Comparison of ENCODE assay signal across 8 cellular contexts in genomic region chr11:107565955-107566501, GRCh38. TPM values are rescaled to one million over a fixed set of nuclear protein-coding genes. Genes with fewer than 3 reads are reported as not detected.
DNase-seq lines count a peak whose midpoint lies in the region; ATAC-seq, FAIRE-seq and TF ChIP-seq lines count a peak whose summit lies in the region.
"Not testable (repeated sequence)": the region's sequence is repeated elsewhere in the genome, so short reads cannot be mapped to it uniquely, and the experiment has no call there.

No MANE protein-coding gene starts in this region.

- TF ChIP-seq CTCF in AG09309 (IDR thresholded peaks at IDR 0.05; ENCODE audit: control insufficient read depth, insufficient read depth, low read depth, low read length, missing control alignments); astrocyte (IDR thresholded peaks at IDR 0.05; ENCODE audit: insufficient read depth, low read depth, low read length); fibroblast of lung (conservative IDR thresholded peaks at IDR 0.05 in 1 of 2, IDR thresholded peaks at IDR 0.05 in 1 of 2; ENCODE audit: low read depth in 1 of 2, low read length in 2 of 2); lung (IDR thresholded peaks at IDR 0.05; ENCODE audit: control extremely low read depth, extremely low read depth); gastrocnemius medialis (IDR thresholded peaks at IDR 0.05 in 4 of 5, conservative IDR thresholded peaks at IDR 0.05 in 1 of 5): not testable (repeated sequence)

- H3K27me3 ChIP-seq in HUES64 (ENCODE audit: insufficient read depth, low read length); astrocyte (ENCODE audit: insufficient read depth, low read length); fibroblast of lung (ENCODE audit: control insufficient read depth, insufficient read depth, low read length); lung (ENCODE audit: control insufficient read depth, insufficient read depth); gastrocnemius medialis: not testable (repeated sequence)

- not testable (repeated sequence) for TF ChIP-seq POLR2A in gastrocnemius medialis (IDR thresholded peaks at IDR 0.05)

- H3K9me3 ChIP-seq in HUES64 (ENCODE audit: insufficient read depth, low read depth, low read length); astrocyte (ENCODE audit: insufficient read depth, low read depth, low read length); fibroblast of lung (ENCODE audit: control insufficient read depth, insufficient read depth, low read depth, low read length); lung (ENCODE audit: control insufficient read depth in 2 of 2, insufficient read depth in 1 of 2, low read length in 1 of 2); gastrocnemius medialis: not testable (repeated sequence)

- H3K4me1 Mint-ChIP-seq in T-helper 1 cell treated with Interleukin-12 subunit alpha and Interleukin-12 subunit beta and Interleukin-4 antibody, amounts not matched to agents 30 μg/mL and 1 μg/mL, for 36 hours (ENCODE audit: low read depth): peaks cover 42% of the 10 kb centered on the region
- H3K4me1 Mint-ChIP-seq in astrocyte (ENCODE audit: low read depth, unreplicated experiment): peaks cover 26% of the 10 kb centered on the region

- H3K4me1 ChIP-seq in HUES64 (ENCODE audit: insufficient read depth, low read length) (peaks cover 22% of the 10 kb centered on the region), astrocyte (ENCODE audit: insufficient read depth, low read length) (peaks cover 36% of the 10 kb centered on the region), lung (ENCODE audit: control insufficient read depth in 2 of 2, insufficient read depth in 2 of 2, low read length in 2 of 2) (peaks cover 4 to 13% of the 10 kb centered on the region in 2 donors), gastrocnemius medialis (peaks cover 13 to 22% of the 10 kb centered on the region in 2 donors)
- not testable (repeated sequence) for H3K4me1 ChIP-seq in fibroblast of lung (ENCODE audit: control insufficient read depth, extremely low read depth, insufficient read depth, low read length)

- intact Hi-C loops in gastrocnemius medialis (cut with DNase I; ENCODE audit: low total_unique reads): loop anchor here (1.0 to 10.0 kb wide), 4 partner anchors 123 to 659 kb away; partner anchors contain the start of genes ATM and NPAT

- H3K9ac ChIP-seq in HUES64 (ENCODE audit: low read depth, low read length): peak overlapping the region; percentile 89
- peak overlapping the region; percentile 91 for H3K9ac ChIP-seq in astrocyte (ENCODE audit: low read length)
- not testable (repeated sequence) for H3K9ac ChIP-seq in fibroblast of lung (ENCODE audit: insufficient read depth, low read length)

- H3K36me3 Mint-ChIP-seq in T-helper 1 cell treated with Interleukin-12 subunit alpha and Interleukin-12 subunit beta and Interleukin-4 antibody, amounts not matched to agents 30 μg/mL and 1 μg/mL, for 36 hours (ENCODE audit: low read depth); astrocyte (ENCODE audit: low read depth, unreplicated experiment): not testable (repeated sequence)

- not testable (repeated sequence) for H4K20me1 ChIP-seq in astrocyte (ENCODE audit: insufficient read depth, low read length); fibroblast of lung (ENCODE audit: control insufficient read depth, extremely low read depth, insufficient read depth, low read length)

- peak overlapping the region; percentile 86 for H3K4me2 ChIP-seq in astrocyte (ENCODE audit: low read length)
- H3K4me2 ChIP-seq in fibroblast of lung (ENCODE audit: extremely low read depth, insufficient read depth, low read length): peak overlapping the region; percentile 67

- H3K9me3 Mint-ChIP-seq in T-helper 1 cell treated with Interleukin-12 subunit alpha and Interleukin-12 subunit beta and Interleukin-4 antibody, amounts not matched to agents 30 μg/mL and 1 μg/mL, for 36 hours; astrocyte (ENCODE audit: unreplicated experiment): not testable (repeated sequence)

- peaks cover 29% of the 10 kb centered on the region for H3K79me2 ChIP-seq in astrocyte (ENCODE audit: insufficient read depth, low read length)
- not testable (repeated sequence) for H3K79me2 ChIP-seq in fibroblast of lung (ENCODE audit: control insufficient read depth, insufficient read depth, low read length)

- DNase-seq in AG09309 (ENCODE audit: low read depth); lung (ENCODE audit: low spot score); gastrocnemius medialis: not testable (repeated sequence)
- peak; percentile 29 for DNase-seq in astrocyte (ENCODE audit: low read depth)
- DNase-seq in fibroblast of lung (ENCODE audit: low read depth in 2 of 2): peak in 1 of 2 donors; percentile 40

- not testable (repeated sequence) for H3K27me3 Mint-ChIP-seq in T-helper 1 cell treated with Interleukin-12 subunit alpha and Interleukin-12 subunit beta and Interleukin-4 antibody, amounts not matched to agents 30 μg/mL and 1 μg/mL, for 36 hours (ENCODE audit: low read depth); astrocyte (ENCODE audit: low read depth, unreplicated experiment)

- H3K4me3 ChIP-seq in AG09309 (ENCODE audit: control insufficient read depth, low read depth, low read length): peak overlapping the region; percentile 68
- H3K4me3 ChIP-seq in HUES64 (ENCODE audit: low read length): peak overlapping the region; percentile 97
- peak overlapping the region; percentile 99 for H3K4me3 ChIP-seq in astrocyte (ENCODE audit: insufficient read depth, low read depth, low read length)
- H3K4me3 ChIP-seq in fibroblast of lung (replicated peaks in 1 of 4; ENCODE audit: control extremely low read depth in 1 of 4, insufficient read depth in 1 of 4, low read depth in 3 of 4, low read length in 4 of 4): peak overlapping the region; percentile 53 to 93 (median 76)
- H3K4me3 ChIP-seq in lung: peak overlapping the region; percentile 91
- peak overlapping the region; percentile 73 to 92 (median 80) for H3K4me3 ChIP-seq in gastrocnemius medialis

- not testable (repeated sequence) for FAIRE-seq in astrocyte (lab: Jason Lieb, UNC)

- peak overlapping the region; percentile 98 for H3K27ac Mint-ChIP-seq in T-helper 1 cell treated with Interleukin-12 subunit alpha and Interleukin-12 subunit beta and Interleukin-4 antibody, amounts not matched to agents 30 μg/mL and 1 μg/mL, for 36 hours
- peak overlapping the region; percentile 38 for H3K27ac Mint-ChIP-seq in astrocyte (ENCODE audit: unreplicated experiment)

- ATAC-seq in GM19397 (IDR thresholded peaks at IDR 0.05; ENCODE audit: unreplicated experiment) (peak; percentile 2), lung (ENCODE audit: insufficient read depth, low FRiP score) (peak; percentile 2), gastrocnemius medialis (peak; percentile 41 to 57)

- 43% methylated on average over 8 of the region's 9 CpGs for WGBS in HUES64
- 63 to 65% methylated on average over 9 of the region's 9 CpGs for WGBS in lung, 2 donors

- peak overlapping the region; percentile 100 for H2AFZ ChIP-seq in astrocyte (ENCODE audit: low read depth, low read length)
- peak overlapping the region; percentile 46 for H2AFZ ChIP-seq in fibroblast of lung (ENCODE audit: low read length)

- in situ Hi-C loops in gastrocnemius medialis (cut with MboI; ENCODE audit: low sequenced_read_pairs in 4 of 4): not testable (repeated sequence)

- H3K27ac ChIP-seq in HUES64 (ENCODE audit: low read depth, low read length) (peak overlapping the region; percentile 75; the same call in 1 of the 2 replicates), astrocyte (ENCODE audit: low read depth, low read length) (peak overlapping the region; percentile 87), fibroblast of lung (ENCODE audit: insufficient read depth, low read length) (peak overlapping the region; percentile 73), lung (ENCODE audit: low read depth in 1 of 2, low read length in 1 of 2) (peak overlapping the region; percentile 73 to 92), gastrocnemius medialis (peak overlapping the region; percentile 86 to 89 (median 88))

- peak overlapping the region; percentile 98 for H3K4me3 Mint-ChIP-seq in T-helper 1 cell treated with Interleukin-12 subunit alpha and Interleukin-12 subunit beta and Interleukin-4 antibody, amounts not matched to agents 30 μg/mL and 1 μg/mL, for 36 hours
- H3K4me3 Mint-ChIP-seq in astrocyte (ENCODE audit: unreplicated experiment): peak overlapping the region; percentile 97

- not testable (repeated sequence) for H3K36me3 ChIP-seq in HUES64 (ENCODE audit: insufficient read depth, low read length); astrocyte (ENCODE audit: insufficient read depth, low read length); fibroblast of lung (ENCODE audit: control insufficient read depth, insufficient read depth, low read length); lung (ENCODE audit: control insufficient read depth in 2 of 2, insufficient read depth in 2 of 2, low read length in 2 of 2); gastrocnemius medialis

RNA-seq across cellular contexts. Expression of gene ALKBH8, which starts 0.5 kb away (rescaled TPM):
- 8.4 TPM for polyA plus RNA-seq in HUES64 (2013, experiment 1 of 2)
- 6.5 TPM for polyA plus RNA-seq in HUES64 (2013, experiment 2 of 2)
- total RNA-seq in astrocyte: 12.7 and 13.0 TPM in 2 replicates
- total RNA-seq in fibroblast of lung: 8.0 and 11.7 TPM in 2 replicates
- polyA plus RNA-seq in fibroblast of lung: 8.3 and 8.6 TPM in 2 replicates
- polyA plus RNA-seq in fibroblast of lung (2012): 5.9 and 6.0 TPM in 2 replicates
- polyA minus RNA-seq in fibroblast of lung (ENCODE audit: low replicate concordance): 0.90 and 2.6 TPM in 2 replicates
- 10 to 100 TPM in 1 of 2 donors, 1 to 10 TPM in 1; 6.3 to 10.9 TPM for total RNA-seq in lung
- 1 to 10 TPM; 2.5 to 3.8 TPM for polyA plus RNA-seq in lung
- total RNA-seq in gastrocnemius medialis: 1 to 10 TPM; 5.4 to 8.1 (median 6.6) TPM

RNA-seq across cellular contexts. Expression of gene ELMOD1, which starts 24.9 kb away (rescaled TPM):
- 1.1 TPM for polyA plus RNA-seq in HUES64 (2013, experiment 1 of 2)
- 0.51 TPM for polyA plus RNA-seq in HUES64 (2013, experiment 2 of 2)
- total RNA-seq in astrocyte (0.34 and 0.52 TPM in 2 replicates), fibroblast of lung (under 0.01 and 0.17 TPM in 2 replicates), lung (1 to 10 TPM; 1.1 to 1.9 TPM), gastrocnemius medialis (1 to 10 TPM in 3 of 4 donors, under 1 TPM in 1; 0.70 to 3.7 (median 1.6) TPM)
- polyA plus RNA-seq in fibroblast of lung (0.79 and 0.91 TPM in 2 replicates), lung (under 1 TPM; 0.19 to 0.53 TPM)
- polyA plus RNA-seq in fibroblast of lung (2012): 0.51 and 0.54 TPM in 2 replicates
- polyA minus RNA-seq in fibroblast of lung (ENCODE audit: low replicate concordance): not detected in 2 replicates
